In the genomic region with DNA sequence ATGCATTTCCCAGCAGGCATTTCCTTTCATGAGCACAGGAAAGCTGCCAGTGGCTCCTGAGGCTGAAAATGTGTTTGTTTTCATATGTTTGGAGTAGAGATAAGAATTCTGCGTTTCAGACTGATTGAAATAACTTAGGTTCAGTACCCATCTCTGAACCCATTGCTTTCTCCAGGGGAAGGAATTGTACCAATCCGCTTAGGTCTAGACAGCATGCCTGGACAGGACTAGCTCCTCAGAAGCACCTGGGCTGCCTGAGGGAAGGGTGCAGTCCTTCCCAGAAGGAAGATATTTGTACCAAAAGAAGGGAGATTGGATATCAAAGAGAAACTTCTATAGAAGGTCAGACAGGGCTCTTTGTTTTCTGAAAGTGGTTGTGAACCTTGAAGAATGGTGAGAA, we compare ENCODE assay signal across 1 cellular context.
TF ChIP-seq lines count a peak whose summit lies in the region.

No MANE protein-coding gene starts in this region.

TF ChIP-seq in IMR-90, 13 proteins besides CTCF, POLR2A, EP300 and RAD21 (continued from another document):
- TF ChIP-seq, protein P1, sequence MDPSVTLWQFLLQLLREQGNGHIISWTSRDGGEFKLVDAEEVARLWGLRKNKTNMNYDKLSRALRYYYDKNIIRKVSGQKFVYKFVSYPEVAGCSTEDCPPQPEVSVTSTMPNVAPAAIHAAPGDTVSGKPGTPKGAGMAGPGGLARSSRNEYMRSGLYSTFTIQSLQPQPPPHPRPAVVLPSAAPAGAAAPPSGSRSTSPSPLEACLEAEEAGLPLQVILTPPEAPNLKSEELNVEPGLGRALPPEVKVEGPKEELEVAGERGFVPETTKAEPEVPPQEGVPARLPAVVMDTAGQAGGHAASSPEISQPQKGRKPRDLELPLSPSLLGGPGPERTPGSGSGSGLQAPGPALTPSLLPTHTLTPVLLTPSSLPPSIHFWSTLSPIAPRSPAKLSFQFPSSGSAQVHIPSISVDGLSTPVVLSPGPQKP (IDR thresholded peaks at IDR 0.05; ENCODE audit: borderline replicate concordance, low read depth, low read length) = no peak
- no peak for TF ChIP-seq MXI1 (IDR thresholded peaks at IDR 0.05; ENCODE audit: borderline replicate concordance, low read depth, low read length)
- no peak for TF ChIP-seq MAFK (IDR thresholded peaks at IDR 0.05; ENCODE audit: low read depth, low read length)
- TF ChIP-seq SMC3 (IDR thresholded peaks at IDR 0.05; ENCODE audit: low read depth, low read length) = no peak
TF ChIP-seq in IMR-90: peak in this region for 0.
